In genomic region chr14:77663289-77663688, GRCh38 we compare ENCODE assay signal across 16 cellular contexts. TPM values are rescaled to one million over a fixed set of nuclear protein-coding genes. Genes with fewer than 3 reads are reported as not detected.
DNase-seq lines count a peak whose midpoint lies in the region; FAIRE-seq and TF ChIP-seq lines count a peak whose summit lies in the region.
"Had no signal": no experiment of that assay in that cellular context is flagged by ENCODE, and none has a peak within 500 bp of the region (broad histone marks: within the 10 kb centered on the region; RNA-seq: fewer than 3 reads in every experiment).

No MANE protein-coding gene starts in this region.

- H3K4me1 ChIP-seq in keratinocyte (ENCODE audit: control insufficient read depth, extremely low read depth, insufficient read depth, low read length) (peaks cover 13% of the 10 kb centered on the region), prostate gland (replicated peaks) (no peaks in the 10 kb centered on the region)
- H3K4me1 ChIP-seq: upper lobe of right lung had no signal

- H4K20me1 ChIP-seq in keratinocyte (ENCODE audit: control insufficient read depth, extremely low read depth, insufficient read depth, low read length), result no peaks in the 10 kb centered on the region

- no peak overlapping the region for H3K4me3 ChIP-seq in choroid plexus epithelial cell (ENCODE audit: low read depth, low read length)
- no peak overlapping the region for H3K4me3 ChIP-seq in keratinocyte (ENCODE audit: control insufficient read depth in 2 of 3, extremely low read depth in 1 of 3, insufficient read depth in 2 of 3, low read depth in 1 of 3, low read length in 3 of 3)
- no peak overlapping the region for H3K4me3 ChIP-seq in prostate gland
- H3K4me3 ChIP-seq: upper lobe of right lung had no signal

- no peak overlapping the region for H2AFZ ChIP-seq in keratinocyte (ENCODE audit: control insufficient read depth, low read length)

- no peaks in the 10 kb centered on the region for H3K79me2 ChIP-seq in keratinocyte (ENCODE audit: control insufficient read depth, insufficient read depth, low read length)

- H3K9me3 ChIP-seq in keratinocyte (ENCODE audit: control insufficient read depth, low read depth, low read length) (no peaks in the 10 kb centered on the region), prostate gland (no peaks in the 10 kb centered on the region)
- H3K9me3 ChIP-seq: upper lobe of right lung had no signal

- no peak for TF ChIP-seq CTCF in choroid plexus epithelial cell (conservative IDR thresholded peaks at IDR 0.05; ENCODE audit: low read depth, low read length)
- TF ChIP-seq CTCF in keratinocyte (optimal IDR thresholded peaks at IDR 0.05 in 1 of 3, IDR thresholded peaks at IDR 0.05 in 1 of 3, conservative IDR thresholded peaks at IDR 0.05 in 1 of 3; ENCODE audit: extremely low read depth in 1 of 3, insufficient read depth in 2 of 3, low read length in 3 of 3), result no peak
- no peak for TF ChIP-seq CTCF in prostate gland (IDR thresholded peaks at IDR 0.05)

- H3K36me3 ChIP-seq in keratinocyte (ENCODE audit: control insufficient read depth in 2 of 2, extremely low read depth in 1 of 2, insufficient read depth in 2 of 2, low read length in 2 of 2) (no peaks in the 10 kb centered on the region), prostate gland (no peaks in the 10 kb centered on the region)
- H3K36me3 ChIP-seq: upper lobe of right lung had no signal

- peak overlapping the region; percentile 33 for H3K4me2 ChIP-seq in keratinocyte (ENCODE audit: control insufficient read depth, extremely low read depth, insufficient read depth, low read depth, low read length)

- no peaks in the 10 kb centered on the region for H3K9me1 ChIP-seq in keratinocyte (ENCODE audit: control insufficient read depth, extremely low read depth, insufficient read depth, low read length)

- H3K9ac ChIP-seq in keratinocyte (ENCODE audit: control insufficient read depth, extremely low read depth, insufficient read depth, low read length), result no peak overlapping the region

- FAIRE-seq in keratinocyte (lab: Jason Lieb, UNC), result peak; percentile 91

- H3K27ac ChIP-seq in keratinocyte (ENCODE audit: control insufficient read depth, insufficient read depth, low read length) (no peak overlapping the region), prostate gland (no peak overlapping the region)
- H3K27ac ChIP-seq: upper lobe of right lung had no signal

- dilution Hi-C loops in keratinocyte (cut with MboI; ENCODE audit: extremely low pct_ligation_motif_present, low sequenced_read_pairs), result no loop called here

- DNase-seq in COLO829 (ENCODE audit: low spot score), result peak; percentile 42
- DNase-seq in NCI-H1694 treated with DMSO at 0.1 percent for 48 hours (lab: John Stamatoyannopoulos, UW), result peak; percentile 59
- DNase-seq in choroid plexus epithelial cell (ENCODE audit: low read depth), result peak; percentile 18
- peak; percentile 83 for DNase-seq in keratinocyte (ENCODE audit: low read depth, low spot score)
- DNase-seq in COR-L47 (lab: John Stamatoyannopoulos, UW), result no peak
- no peak for DNase-seq in Kasumi-1 (lab: John Stamatoyannopoulos, UW)
- DNase-seq in H4 (ENCODE audit: low spot score), result no peak
- DNase-seq in prostate gland (ENCODE audit: low spot score), result no peak
- DNase-seq: activated naive CD4-positive, alpha-beta T cell treated with anti-CD3 and anti-CD28 coated beads for 36 hours; DMS153; midbrain; NCI-H1105 treated with DMSO at 0.1 percent for 48 hours; NCI-H510A treated with DMSO at 0.1 percent for 48 hours; posterior cingulate gyrus; stimulated activated CD8-positive, alpha-beta memory T cell treated with anti-CD3 and anti-CD28 coated beads, Interleukin-4, amount 100 ng/mL, for 48 hours; upper lobe of right lung had no signal

- intact Hi-C loops in prostate gland (cut with DNase I), result no loop called here

- no peak for TF ChIP-seq POLR2A in prostate gland (IDR thresholded peaks at IDR 0.05)

- WGBS in prostate gland, result 68% methylated on average over 6 of the region's 6 CpGs

- no peaks in the 10 kb centered on the region for H3K27me3 ChIP-seq in keratinocyte (ENCODE audit: control insufficient read depth, extremely low read depth, insufficient read depth, low read length)
- no peaks in the 10 kb centered on the region for H3K27me3 ChIP-seq in prostate gland (replicated peaks; ENCODE audit: insufficient read depth)
- H3K27me3 ChIP-seq: upper lobe of right lung had no signal

RNA-seq across cellular contexts. Expression of gene ALKBH1, which starts 44.5 kb away (rescaled TPM):
- 11.2 to 13.0 TPM (median 11.8 TPM) in 3 replicates for polyA plus RNA-seq in keratinocyte
- 6.9 TPM for polyA plus RNA-seq in keratinocyte (2011; ENCODE audit: low read depth)
- polyA plus RNA-seq in keratinocyte (2011; cell fraction: cytosol; rRNA removed), result 8.1 and 14.0 TPM in 2 replicates
- polyA plus RNA-seq in keratinocyte (2011; cell fraction: nucleus; rRNA removed), result 14.4 and 15.0 TPM in 2 replicates
- polyA plus RNA-seq in keratinocyte (2012; ENCODE audit: low replicate concordance), result 7.8 and 11.1 TPM in 2 replicates
- polyA minus RNA-seq in keratinocyte, result 7.9 to 12.0 TPM (median 10.5 TPM) in 3 replicates
- polyA minus RNA-seq in keratinocyte (2011; cell fraction: cytosol; rRNA and poly(A)+ RNA removed), result 9.0 TPM
- 5.9 and 11.5 TPM in 2 replicates for polyA minus RNA-seq in keratinocyte (2011; cell fraction: nucleus; rRNA and poly(A)+ RNA removed)
- total RNA-seq in H4 (2014; rRNA removed; shearing (Covaris generic)), result 20.0 and 20.3 TPM in 2 replicates
- total RNA-seq in prostate gland, result 10 to 100 TPM; 12.5 to 20.4 TPM

RNA-seq across cellular contexts. Expression of gene SLIRP, which starts 44.6 kb away (rescaled TPM):
- polyA plus RNA-seq in keratinocyte, result 195 to 361 TPM (median 238 TPM) in 3 replicates
- 99.7 TPM for polyA plus RNA-seq in keratinocyte (2011; ENCODE audit: low read depth)
- polyA plus RNA-seq in keratinocyte (2011; cell fraction: cytosol; rRNA removed), result 240 and 274 TPM in 2 replicates
- 81.0 and 128 TPM in 2 replicates for polyA plus RNA-seq in keratinocyte (2011; cell fraction: nucleus; rRNA removed)
- polyA plus RNA-seq in keratinocyte (2012; ENCODE audit: low replicate concordance), result 217 and 320 TPM in 2 replicates
- 27.8 to 120 TPM (median 80.1 TPM) in 3 replicates for polyA minus RNA-seq in keratinocyte
- 25.3 TPM for polyA minus RNA-seq in keratinocyte (2011; cell fraction: cytosol; rRNA and poly(A)+ RNA removed)
- polyA minus RNA-seq in keratinocyte (2011; cell fraction: nucleus; rRNA and poly(A)+ RNA removed), result 8.7 and 17.4 TPM in 2 replicates
- total RNA-seq in H4 (2014; rRNA removed; shearing (Covaris generic)), result 508 and 814 TPM in 2 replicates
- total RNA-seq in prostate gland, result 100 to 1,000 TPM; 126 to 341 TPM

RNA-seq across cellular contexts. Expression of gene SPTLC2, which starts 46.9 kb away (rescaled TPM):
- 32.4 to 46.8 TPM (median 34.8 TPM) in 3 replicates for polyA plus RNA-seq in keratinocyte
- 34.8 TPM for polyA plus RNA-seq in keratinocyte (2011; ENCODE audit: low read depth)
- polyA plus RNA-seq in keratinocyte (2011; cell fraction: cytosol; rRNA removed), result 12.6 and 17.5 TPM in 2 replicates
- 48.0 and 56.0 TPM in 2 replicates for polyA plus RNA-seq in keratinocyte (2011; cell fraction: nucleus; rRNA removed)
- polyA plus RNA-seq in keratinocyte (2012; ENCODE audit: low replicate concordance), result 20.2 and 29.9 TPM in 2 replicates
- 40.7 to 84.1 TPM (median 56.1 TPM) in 3 replicates for polyA minus RNA-seq in keratinocyte
- 19.4 TPM for polyA minus RNA-seq in keratinocyte (2011; cell fraction: cytosol; rRNA and poly(A)+ RNA removed)
- 62.6 and 104 TPM in 2 replicates for polyA minus RNA-seq in keratinocyte (2011; cell fraction: nucleus; rRNA and poly(A)+ RNA removed)
- total RNA-seq in H4 (2014; rRNA removed; shearing (Covaris generic)), result 10.4 and 14.7 TPM in 2 replicates
- total RNA-seq in prostate gland, result 10 to 100 TPM; 20.0 to 24.5 TPM

Comparison
In these comparisons a context has a peak if more than half of its experiments do, and no peak if none do; other contexts are left out.
1. DNase-seq: peak in COLO829 (single experiment), NCI-H1694 treated with DMSO at 0.1 percent for 48 hours (single experiment), choroid plexus epithelial cell (single experiment) and keratinocyte (single experiment); none in COR-L47 (single experiment), Kasumi-1 (0 of 2), H4 (single experiment) and prostate gland (single experiment).